In genomic region chr3:32983124-32983523, GRCh38 we compare ENCODE assay signal across 27 cellular contexts. TPM values are rescaled to one million over a fixed set of nuclear protein-coding genes. Genes with fewer than 3 reads are reported as not detected.
"Had no signal": no experiment of that assay in that cellular context is flagged by ENCODE, and none has a peak within 500 bp of the region (broad histone marks: within the 10 kb centered on the region; RNA-seq: fewer than 3 reads in every experiment).

No MANE protein-coding gene starts in this region.

- H3K36me3 ChIP-seq: neutrophil, pancreas, prostate gland, right lobe of liver, sigmoid colon, stomach, thoracic aorta, thyroid gland, tibial nerve, upper lobe of left lung, vagina had no signal

- ATAC-seq: natural killer cell treated with Interleukin-12 subunit alpha and Interleukin-12 subunit beta and Interleukin-15 and Interleukin-18, amount 100 ng/mL, for 72 hours; pancreas; right cardiac atrium; right lobe of liver; stimulated activated effector memory CD8-positive, alpha-beta T cell treated with anti-CD3 and anti-CD28 coated beads, Interleukin-12 subunit alpha, Interleukin-12 subunit beta, amount 100 ng/mL, for 72 hours; stimulated activated naive B cell treated with anti-CD40 and anti-IgM and Interleukin-4, amounts not matched to agents 10 μg/mL and 1 μg/mL and 100 μg/mL, for 72 hours had no signal

- H3K4me1 ChIP-seq: pancreas, prostate gland, right lobe of liver, sigmoid colon, stomach, thyroid gland, tibial nerve, upper lobe of left lung, vagina had no signal

- H3K4me3 ChIP-seq: pancreas, prostate gland, right lobe of liver, sigmoid colon, stomach, thoracic aorta, thyroid gland, tibial nerve, upper lobe of left lung, vagina had no signal

- H3K9me3 ChIP-seq: neutrophil, pancreas, prostate gland, right lobe of liver, sigmoid colon, stomach, thoracic aorta, thyroid gland, tibial nerve, upper lobe of left lung, vagina had no signal

- DNase-seq: nephron progenitor cell; nucleus accumbens; pancreas; right cardiac atrium; right lobe of liver; sigmoid colon; small intestine; stimulated activated CD4-positive, alpha-beta T cell treated with anti-CD3 and anti-CD28 coated beads, Interleukin-15, amount 100 ng/mL, for 24 hours; stimulated activated CD4-positive, alpha-beta T cell treated with anti-CD3 and anti-CD28 coated beads, Interleukin-2, amount 100 ng/mL, for 24 hours; stimulated activated CD4-positive, alpha-beta T cell treated with anti-CD3 and anti-CD28 coated beads, Interleukin-2, amount 100 ng/mL, for 48 hours; stimulated activated CD4-positive, alpha-beta T cell treated with anti-CD3 and anti-CD28 coated beads, Interleukin-4, amount 100 ng/mL, for 24 hours; stimulated activated naive B cell treated with anti-CD40 and anti-IgM and Interleukin-4, amounts not matched to agents 10 μg/mL and 1 μg/mL and 100 μg/mL, for 72 hours; stimulated activated naive CD4-positive, alpha-beta T cell treated with Interleukin-2 at 50 U/mL for 16 hours; stomach; thyroid gland; trophoblast cell; upper lobe of left lung had no signal

- H3K27ac Mint-ChIP-seq: natural killer cell treated with Interleukin-12 subunit alpha and Interleukin-12 subunit beta and Interleukin-15 and Interleukin-18, amount 100 ng/mL, for 72 hours; nephron progenitor cell; stimulated activated effector memory CD8-positive, alpha-beta T cell treated with anti-CD3 and anti-CD28 coated beads, Interleukin-12 subunit alpha, Interleukin-12 subunit beta, amount 100 ng/mL, for 72 hours; stimulated activated naive B cell treated with anti-CD40 and anti-IgM and Interleukin-4, amounts not matched to agents 10 μg/mL and 1 μg/mL and 100 μg/mL, for 72 hours; stimulated activated naive CD8-positive, alpha-beta T cell treated with anti-CD3 and anti-CD28 coated beads, Interleukin-15, Interleukin-2, amounts not matched to agents 100 ng/mL and 50 ng/mL, for 24 hours had no signal

- H3K4me1 Mint-ChIP-seq: nephron progenitor cell; stimulated activated naive B cell treated with anti-CD40 and anti-IgM and Interleukin-4, amounts not matched to agents 10 μg/mL and 1 μg/mL and 100 μg/mL, for 72 hours had no signal

- H3K27ac ChIP-seq: neutrophil, pancreas, prostate gland, right lobe of liver, sigmoid colon, stomach, thoracic aorta, thyroid gland, tibial nerve, upper lobe of left lung, vagina had no signal

- H3K27me3 ChIP-seq: neutrophil, pancreas, right lobe of liver, sigmoid colon, stomach, thyroid gland, tibial nerve, upper lobe of left lung, vagina had no signal

- H3K27me3 Mint-ChIP-seq: stimulated activated naive CD8-positive, alpha-beta T cell treated with anti-CD3 and anti-CD28 coated beads, Interleukin-15, Interleukin-2, amounts not matched to agents 100 ng/mL and 50 ng/mL, for 24 hours had no signal

- FAIRE-seq: small intestine, urothelium cell line had no signal

- H3K9me3 Mint-ChIP-seq: natural killer cell treated with Interleukin-12 subunit alpha and Interleukin-12 subunit beta and Interleukin-15 and Interleukin-18, amount 100 ng/mL, for 72 hours; stimulated activated effector memory CD8-positive, alpha-beta T cell treated with anti-CD3 and anti-CD28 coated beads, Interleukin-12 subunit alpha, Interleukin-12 subunit beta, amount 100 ng/mL, for 72 hours; stimulated activated naive CD8-positive, alpha-beta T cell treated with anti-CD3 and anti-CD28 coated beads, Interleukin-15, Interleukin-2, amounts not matched to agents 100 ng/mL and 50 ng/mL, for 24 hours had no signal

- H3K4me3 Mint-ChIP-seq: natural killer cell treated with Interleukin-12 subunit alpha and Interleukin-12 subunit beta and Interleukin-15 and Interleukin-18, amount 100 ng/mL, for 72 hours; nephron progenitor cell; neural crest cell; stimulated activated effector memory CD8-positive, alpha-beta T cell treated with anti-CD3 and anti-CD28 coated beads, Interleukin-12 subunit alpha, Interleukin-12 subunit beta, amount 100 ng/mL, for 72 hours; stimulated activated naive B cell treated with anti-CD40 and anti-IgM and Interleukin-4, amounts not matched to agents 10 μg/mL and 1 μg/mL and 100 μg/mL, for 72 hours; stimulated activated naive CD8-positive, alpha-beta T cell treated with anti-CD3 and anti-CD28 coated beads, Interleukin-15, Interleukin-2, amounts not matched to agents 100 ng/mL and 50 ng/mL, for 24 hours had no signal

RNA-seq across cellular contexts. Expression of gene CCR4, which starts 31.7 kb away (rescaled TPM):
- polyA plus RNA-seq: pancreas had no signal
